9 cellular contexts compared by ENCODE assay signal in the genomic region with DNA sequence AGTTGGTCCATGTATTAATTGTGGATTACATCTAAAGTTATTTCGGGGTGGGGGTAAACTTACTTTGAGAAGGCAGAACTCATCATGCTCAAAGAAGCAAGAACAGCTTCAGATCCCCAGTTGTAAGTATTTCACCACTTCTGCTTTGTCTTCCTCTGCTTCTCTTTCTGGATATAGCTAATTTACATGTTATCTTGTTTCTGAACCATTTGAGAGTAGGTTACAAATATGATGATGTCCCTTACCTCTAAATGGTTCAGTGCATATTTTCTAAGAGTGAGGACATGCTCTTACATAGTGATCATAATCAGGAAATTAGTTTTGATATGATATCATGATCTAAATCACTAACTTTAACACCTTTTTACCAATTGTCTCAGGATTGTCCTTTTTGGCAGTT. TPM values are rescaled to one million over a fixed set of nuclear protein-coding genes. Genes with fewer than 3 reads are reported as not detected.
DNase-seq lines count a peak whose midpoint lies in the region; ATAC-seq and TF ChIP-seq lines count a peak whose summit lies in the region.
"Had no signal": no experiment of that assay in that cellular context is flagged by ENCODE, and none has a peak within 500 bp of the region (broad histone marks: within the 10 kb centered on the region; RNA-seq: fewer than 3 reads in every experiment).

No MANE protein-coding gene starts in this region.

- H3K4me1 ChIP-seq in IMR-90 (ENCODE audit: control insufficient read depth, insufficient read depth, low read length) (peaks cover 36% of the 10 kb centered on the region), mucosa of stomach (ENCODE audit: control insufficient read depth, insufficient read depth, low read length) (peaks cover 35% of the 10 kb centered on the region)

- peak overlapping the region; percentile 90; the same call in 1 of the 2 replicates for H3K4ac ChIP-seq in IMR-90 (ENCODE audit: low read depth, low read length)

- in situ Hi-C loops in IMR-90 (cut with MboI; ENCODE audit: low sequenced_read_pairs) = no loop called here

- intact Hi-C loops in IMR-90 (cut with micrococcal nuclease) = loop anchor here (5.0 kb wide), 1 partner anchor 37 kb away; no protein-coding TSS in a partner anchor

- no peak for TF ChIP-seq RAD21 in IMR-90 (IDR thresholded peaks at IDR 0.05; ENCODE audit: low read length)

- H3K4me3 ChIP-seq in IMR-90 (ENCODE audit: insufficient read depth, low read depth, low read length) = no peak overlapping the region; the same call in 1 of the 2 replicates
- no peak overlapping the region for H3K4me3 ChIP-seq in mucosa of stomach (ENCODE audit: low read length)

- H3K27me3 ChIP-seq in IMR-90 (ENCODE audit: control insufficient read depth, insufficient read depth, low read length) (no peaks in the 10 kb centered on the region), mucosa of stomach (ENCODE audit: control insufficient read depth, insufficient read depth, low read length) (no peaks in the 10 kb centered on the region)

- H2BK120ac ChIP-seq in IMR-90 (ENCODE audit: low read depth, low read length) = peak overlapping the region; percentile 88

- DNase-seq in IMR-90 (no peak), substantia nigra (lab: John Stamatoyannopoulos, UW) (no peak), SW480 (ENCODE audit: low spot score) (no peak)
- DNase-seq in activated CD4-positive, alpha-beta T cell treated with anti-CD3 and anti-CD28 coated beads for 1 hour = no peak

- peak overlapping the region; percentile 89; the same call in 1 of the 2 replicates for H4K5ac ChIP-seq in IMR-90 (ENCODE audit: low read depth, low read length)

- no CpG with 5 or more reads among the region's 1 CpG for WGBS in IMR-90 (ENCODE audit: extremely low coverage in 2 of 2, insufficient read length in 1 of 2), 2 experiments

- H3K9me3 ChIP-seq in IMR-90 (ENCODE audit: control insufficient read depth, insufficient read depth, low read length) (no peaks in the 10 kb centered on the region), mucosa of stomach (ENCODE audit: control insufficient read depth, low read length) (no peaks in the 10 kb centered on the region)

- H2BK5ac ChIP-seq in IMR-90 (ENCODE audit: low read depth, low read length, poor library complexity, severe bottlenecking) = peak overlapping the region; percentile 94

- no peak for TF ChIP-seq POLR2A in IMR-90 (IDR thresholded peaks at IDR 0.05; ENCODE audit: low read depth, low read length)

- peak overlapping the region; percentile 89 for H3K4me2 ChIP-seq in IMR-90 (ENCODE audit: low read depth, low read length)

- BruUV-seq in IMR-90 (replicated peaks; lab: Mats Ljungman, UMichigan) = no TSS peak

- H3K18ac ChIP-seq in IMR-90 (ENCODE audit: low read depth, low read length) = peak overlapping the region; percentile 96

- peak overlapping the region; percentile 90; the same call in 1 of the 2 replicates for H4K91ac ChIP-seq in IMR-90 (ENCODE audit: insufficient read depth, low read depth, low read length)

- ATAC-seq in GM18519 (IDR thresholded peaks at IDR 0.05; ENCODE audit: low FRiP score, unreplicated experiment) (peak; percentile 78), GM21786 (IDR thresholded peaks at IDR 0.05; ENCODE audit: unreplicated experiment) (peak; percentile 62), IMR-90 (ENCODE audit: low read depth) (no peak)
- ATAC-seq in activated CD4-positive, CD25-positive, alpha-beta regulatory T cell treated with anti-CD3 and anti-CD28 coated beads, Interleukin-2, amount 50 U/mL, for 24 hours = no peak
- ATAC-seq: natural killer cell treated with Interleukin-12 subunit alpha and Interleukin-12 subunit beta and Interleukin-15 and Interleukin-18, amount 100 ng/mL, for 72 hours had no signal

- peak overlapping the region; percentile 66 for H3K14ac ChIP-seq in IMR-90 (replicated peaks; ENCODE audit: low read depth, low read length)

- peak overlapping the region; percentile 48 to 67 for H4K8ac ChIP-seq in IMR-90 (ENCODE audit: low read depth in 2 of 2, low read length in 2 of 2)

- H3K9ac ChIP-seq in IMR-90 (ENCODE audit: low read depth, low read length) = peak overlapping the region; percentile 36; the same call in 1 of the 2 replicates
- peak overlapping the region; percentile 10 for H3K9ac ChIP-seq in mucosa of stomach (ENCODE audit: low read length)

- H3K27ac ChIP-seq in IMR-90 (ENCODE audit: insufficient read depth, low read length) (peak overlapping the region; percentile 75; the same call in 1 of the 2 replicates), substantia nigra (ENCODE audit: low read depth, low read length, poor library complexity, severe bottlenecking) (no peak overlapping the region)

- H3K9me1 ChIP-seq in IMR-90 (ENCODE audit: insufficient read depth, low read length) = peaks cover 11% of the 10 kb centered on the region

- POLR2A ChIA-PET in IMR-90 (lab: Charles Lee; ENCODE audit: unreplicated experiment) = no interaction called here

- H2AFZ ChIP-seq in IMR-90 (replicated peaks; ENCODE audit: low read length, poor library complexity) = no peak overlapping the region

- peak overlapping the region; percentile 75; the same call in 1 of the 2 replicates for H2BK20ac ChIP-seq in IMR-90 (ENCODE audit: low read depth, low read length)

- H2AK9ac ChIP-seq in IMR-90 (replicated peaks; ENCODE audit: low read depth, low read length, poor library complexity) = no peak overlapping the region

- dilution Hi-C loops in IMR-90 (cut with HindIII; ENCODE audit: low sequenced_read_pairs, unreplicated experiment) = no loop called here

- peaks cover 0 to 14% of the 10 kb centered on the region in 2 experiments; a peak in 2 of 4 replicates for H3K79me1 ChIP-seq in IMR-90 (ENCODE audit: low read depth in 1 of 2, low read length in 2 of 2)

- no peak for TF ChIP-seq CTCF in IMR-90 (conservative IDR thresholded peaks at IDR 0.05; ENCODE audit: low read depth, low read length)

- peak overlapping the region; percentile 26; the same call in 1 of the 3 replicates for H2BK15ac ChIP-seq in IMR-90 (ENCODE audit: low read depth, low read length)

- H4K20me1 ChIP-seq in IMR-90 (ENCODE audit: insufficient read depth, low read length) = peaks cover 86% of the 10 kb centered on the region

- H3K36me3 ChIP-seq in IMR-90 (ENCODE audit: control insufficient read depth, insufficient read depth, low read length) = peaks cover 7% of the 10 kb centered on the region; the same call in 1 of the 2 replicates
- no peaks in the 10 kb centered on the region for H3K36me3 ChIP-seq in mucosa of stomach (ENCODE audit: control insufficient read depth, insufficient read depth, low read length)

- CTCF ChIA-PET in IMR-90 (lab: Yijun Ruan, JAX) = no interaction called here

- H3K23ac ChIP-seq in IMR-90 (ENCODE audit: low read depth, low read length) = peak overlapping the region; percentile 88

- H2AK5ac ChIP-seq in IMR-90 (ENCODE audit: low read depth, low read length) = peak overlapping the region; percentile 85

- H3K56ac ChIP-seq in IMR-90 (ENCODE audit: extremely low read depth, insufficient read depth, low read length) = peak overlapping the region; percentile 81; the same call in 1 of the 2 replicates

TF ChIP-seq in IMR-90, 13 proteins besides CTCF, POLR2A, EP300 and RAD21:
- TF ChIP-seq MAFK (IDR thresholded peaks at IDR 0.05; ENCODE audit: low read depth, low read length) (no peak), NFE2L2 (IDR thresholded peaks at IDR 0.05; ENCODE audit: low read depth, low read length) (no peak), USF2 (IDR thresholded peaks at IDR 0.05; ENCODE audit: low read depth, low read length) (no peak), MAZ (IDR thresholded peaks at IDR 0.05; ENCODE audit: borderline replicate concordance, low read depth, low read length) (no peak), SMC3 (IDR thresholded peaks at IDR 0.05; ENCODE audit: low read depth, low read length) (no peak), RCOR1 (IDR thresholded peaks at IDR 0.05; ENCODE audit: insufficient replicate concordance, low read length) (no peak), MXI1 (IDR thresholded peaks at IDR 0.05; ENCODE audit: borderline replicate concordance, low read depth, low read length) (no peak), FOS (IDR thresholded peaks at IDR 0.05; ENCODE audit: low read depth, low read length) (no peak), CEBPB (IDR thresholded peaks at IDR 0.05; ENCODE audit: low read depth, low read length) (no peak)

RNA-seq across cellular contexts. Expression of gene TRIO, which starts 11.9 kb away (rescaled TPM):
- 487 and 522 TPM in 2 replicates for total RNA-seq in IMR-90 (2012; rRNA removed)
- 206 and 225 TPM in 2 replicates for polyA plus RNA-seq in IMR-90 (2012; rRNA removed)
- polyA plus RNA-seq in IMR-90 (2012; cell fraction: cytosol; rRNA removed) = 126 and 196 TPM in 2 replicates
- polyA plus RNA-seq in IMR-90 (2012; cell fraction: nucleus; rRNA removed; ENCODE audit: low replicate concordance) = 1,045 and 1,428 TPM in 2 replicates

Comparison
In these comparisons a context has a peak if more than half of its experiments do, and no peak if none do; other contexts are left out.
1. ATAC-seq: peak in GM18519 (single experiment) and GM21786 (single experiment); none in IMR-90 (single experiment) and activated CD4-positive, CD25-positive, alpha-beta regulatory T cell treated with anti-CD3 and anti-CD28 coated beads, Interleukin-2, amount 50 U/mL, for 24 hours (0 of 2).